ENCODE assay signal across 8 cellular contexts in the genomic region with DNA sequence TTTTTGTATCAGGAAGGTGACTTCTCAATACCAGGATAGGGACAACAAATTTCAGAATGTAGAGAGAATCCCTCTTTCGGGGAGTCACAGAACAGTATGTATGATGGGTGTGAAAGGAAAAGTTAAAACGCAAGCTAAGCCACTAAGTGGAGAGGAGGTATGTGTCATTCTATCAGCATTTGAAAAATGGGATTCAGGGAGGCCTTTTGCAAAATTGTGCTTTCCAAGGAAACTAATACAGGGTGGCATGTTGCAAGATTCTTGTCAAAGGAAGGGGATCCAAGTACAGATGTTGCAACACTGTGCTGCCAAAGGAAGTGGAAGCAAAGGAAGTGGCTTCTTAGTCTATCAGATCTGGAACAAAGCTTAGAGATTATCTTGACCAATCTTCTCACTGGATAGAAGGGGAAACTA. TPM values are rescaled to one million over a fixed set of nuclear protein-coding genes. Genes with fewer than 3 reads are reported as not detected.
DNase-seq lines count a peak whose midpoint lies in the region; ATAC-seq lines count a peak whose summit lies in the region.

No MANE protein-coding gene starts in this region.

- intact Hi-C loops in posterior vena cava (cut with DNase I), result no loop called here

- H3K4me1 ChIP-seq in SJSA1 (replicated peaks), result peaks cover 47% of the 10 kb centered on the region

- peak overlapping the region; percentile 95 for H3K27ac ChIP-seq in SJSA1

- peak; percentile 98 for DNase-seq in ELR (ENCODE audit: low read depth)
- DNase-seq in SJSA1 (ENCODE audit: low read depth in 1 of 2, low spot score in 2 of 2), result peak; percentile 80 to 95
- DNase-seq in fibroblast of gingiva (ENCODE audit: low read depth), result peak; percentile 98
- peak; percentile 93 for DNase-seq in skeletal muscle cell (ENCODE audit: low read depth)
- no peak for DNase-seq in stimulated activated CD4-positive, alpha-beta T cell treated with anti-CD3 and anti-CD28 coated beads, Interleukin-15, amount 100 ng/mL, for 24 hours
- DNase-seq in stimulated activated CD4-positive, alpha-beta T cell treated with anti-CD3 and anti-CD28 coated beads, Interleukin-1b, Interleukin-23, amount 100 ng/mL, for 48 hours, result no peak
- DNase-seq in posterior vena cava (ENCODE audit: low spot score), result no peak

- H3K4me3 ChIP-seq in SJSA1, result no peak overlapping the region
- no peak overlapping the region for H3K4me3 ChIP-seq in skeletal muscle cell (ENCODE audit: low read depth, low read length)

- no peaks in the 10 kb centered on the region for H3K36me3 ChIP-seq in SJSA1

- ATAC-seq in HG03025 (IDR thresholded peaks at IDR 0.05; ENCODE audit: low FRiP score, unreplicated experiment), result peak; percentile 5

- H3K27me3 ChIP-seq in SJSA1 (replicated peaks), result no peaks in the 10 kb centered on the region

- no peaks in the 10 kb centered on the region; the same call in 1 of the 2 replicates for H3K9me3 ChIP-seq in SJSA1 (replicated peaks)

RNA-seq across cellular contexts. Expression of gene TNIP1, which starts 12.6 kb away (rescaled TPM):
- total RNA-seq in SJSA1 (2014; rRNA removed; shearing (Covaris generic)), result 263 and 296 TPM in 2 replicates
- total RNA-seq in posterior vena cava, result 10 to 100 TPM; 56.7 to 77.5 TPM

Comparison
In these comparisons a context has a peak if more than half of its experiments do, and no peak if none do; other contexts are left out.
1. DNase-seq: peak in ELR (single experiment), SJSA1 (2 of 2), fibroblast of gingiva (single experiment) and skeletal muscle cell (single experiment); none in stimulated activated CD4-positive, alpha-beta T cell treated with anti-CD3 and anti-CD28 coated beads, Interleukin-15, amount 100 ng/mL, for 24 hours (single experiment), stimulated activated CD4-positive, alpha-beta T cell treated with anti-CD3 and anti-CD28 coated beads, Interleukin-1b, Interleukin-23, amount 100 ng/mL, for 48 hours (single experiment) and posterior vena cava (single experiment).